8 cellular contexts compared by ENCODE assay signal in genomic region chr19:40690050-40690698, GRCh38. TPM values are rescaled to one million over a fixed set of nuclear protein-coding genes. Genes with fewer than 3 reads are reported as not detected.
DNase-seq lines count a peak whose midpoint lies in the region; ATAC-seq and TF ChIP-seq lines count a peak whose summit lies in the region.

Gene NUMBL, minus strand, starts transcription at chr19:40690651. Its CDS starts 168 bp downstream, at chr19:40690483.

- peaks cover 3 to 6% of the 10 kb centered on the region in 2 donors for H3K4me1 Mint-ChIP-seq in effector memory CD8-positive, alpha-beta T cell (ENCODE audit: low read depth in 2 of 2)
- peaks cover 13 to 20% (median 13%) of the 10 kb centered on the region in 3 donors for H3K4me1 Mint-ChIP-seq in naive B cell

- peaks cover 10% of the 10 kb centered on the region for H3K36me3 Mint-ChIP-seq in effector memory CD8-positive, alpha-beta T cell (ENCODE audit: insufficient read depth)
- H3K36me3 Mint-ChIP-seq in naive B cell: peaks cover 4 to 8% of the 10 kb centered on the region in 2 donors

- peak; percentile 45 for ATAC-seq in effector memory CD8-positive, alpha-beta T cell (replicated peaks)
- peak; percentile 14 to 19 for ATAC-seq in naive B cell (ENCODE audit: low read depth in 2 of 2)

- H3K27ac Mint-ChIP-seq in effector memory CD8-positive, alpha-beta T cell: peak within 1 kb of the TSS; percentile 90
- H3K27ac Mint-ChIP-seq in naive B cell: peak within 1 kb of the TSS; percentile 61 to 95 (median 94)

- TF ChIP-seq CTCF in GM12875 (IDR thresholded peaks at IDR 0.05; ENCODE audit: borderline replicate concordance, insufficient read depth, low read depth, low read length): no peak
- TF ChIP-seq CTCF in NB4 (IDR thresholded peaks at IDR 0.05; ENCODE audit: low read depth, low read length): no peak

- peak within 1 kb of the TSS; percentile 56 for H3K4me3 ChIP-seq in GM12875 (ENCODE audit: low read depth, low read length)
- peak within 1 kb of the TSS; percentile 49 for H3K4me3 ChIP-seq in NB4 (ENCODE audit: low read depth, low read length)

- H3K27me3 Mint-ChIP-seq in effector memory CD8-positive, alpha-beta T cell: no peaks in the 10 kb centered on the region
- H3K27me3 Mint-ChIP-seq in naive B cell: no peaks in the 10 kb centered on the region

- DNase-seq in NB4 (ENCODE audit: low read depth): no peak
- DNase-seq in effector memory CD8-positive, alpha-beta T cell: no peak
- DNase-seq in naive B cell: no peak
- no peak for DNase-seq in Kasumi-1 (lab: John Stamatoyannopoulos, UW)
- no peak for DNase-seq in ecto neural progenitor cell (ENCODE audit: low spot score)
- no peak for DNase-seq in NCI-H187 (lab: John Stamatoyannopoulos, UW)
- no peak for DNase-seq in amygdala (lab: John Stamatoyannopoulos, UW)

- no peak for TF ChIP-seq POLR2A in NB4 (IDR thresholded peaks at IDR 0.05; ENCODE audit: extremely low read depth, insufficient read length)

- H3K4me3 Mint-ChIP-seq in effector memory CD8-positive, alpha-beta T cell: peak within 1 kb of the TSS; percentile 86 to 87
- peak within 1 kb of the TSS; percentile 86 to 97 (median 92) for H3K4me3 Mint-ChIP-seq in naive B cell

- no peaks in the 10 kb centered on the region for H3K9me3 Mint-ChIP-seq in effector memory CD8-positive, alpha-beta T cell
- no peaks in the 10 kb centered on the region for H3K9me3 Mint-ChIP-seq in naive B cell

RNA-seq across cellular contexts. Expression of gene NUMBL, which starts in this region (rescaled TPM):
- 1 to 10 TPM in 3 of 6 donors, under 1 TPM in 2, not detected in 1; 0.27 to 2.6 (median 1.5) TPM for polyA plus RNA-seq in naive B cell (ENCODE audit: low read depth in 6 of 6)
